Comparison of ENCODE assay signal across 35 cellular contexts in the genomic region with DNA sequence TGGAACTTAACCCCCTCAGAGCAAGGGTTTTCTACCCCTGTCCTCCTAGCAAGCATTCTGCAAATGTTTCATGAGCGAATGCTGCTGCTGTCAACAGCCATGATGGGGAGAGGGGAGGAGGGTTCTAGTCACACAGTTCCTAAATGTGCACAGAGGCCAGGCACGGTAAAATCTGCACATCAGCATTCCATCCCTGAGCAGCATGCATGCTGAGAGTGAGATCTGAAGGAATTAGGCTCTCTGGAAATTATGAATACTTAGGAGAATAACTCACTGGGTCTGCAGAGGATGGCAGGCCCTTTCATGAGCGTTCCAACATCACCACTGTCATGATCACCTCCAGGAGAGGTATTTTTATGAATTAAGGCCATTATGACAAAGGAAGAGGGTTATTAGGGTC. TPM values are rescaled to one million over a fixed set of nuclear protein-coding genes. Genes with fewer than 3 reads are reported as not detected.
"Had no signal": no experiment of that assay in that cellular context is flagged by ENCODE, and none has a peak within 500 bp of the region (broad histone marks: within the 10 kb centered on the region; RNA-seq: fewer than 3 reads in every experiment).

No MANE protein-coding gene starts in this region.

- H3K4me3 ChIP-seq: cardiac muscle cell, MG63, Peyer's patch had no signal

- H3K9me3 Mint-ChIP-seq: activated CD4-positive, alpha-beta memory T cell treated with anti-CD3 and anti-CD28 coated beads, Interleukin-2, amount 10 ng/mL, durations not matched to agents 7 days and 5 days; activated naive CD4-positive, alpha-beta T cell treated with anti-CD3 and anti-CD28 coated beads, Interleukin-2, amount 10 ng/mL, durations not matched to agents 7 days and 5 days; activated naive CD8-positive, alpha-beta T cell treated with anti-CD3 and anti-CD28 coated beads, Interleukin-2, amount 50 U/mL, for 24 hours; central memory CD8-positive, alpha-beta T cell had no signal

- H3K27me3 ChIP-seq: brain microvascular endothelial cell, Peyer's patch had no signal

- H3K4me3 Mint-ChIP-seq: activated CD4-positive, alpha-beta memory T cell treated with anti-CD3 and anti-CD28 coated beads, Interleukin-2, amount 10 ng/mL, durations not matched to agents 7 days and 5 days; activated CD8-positive, alpha-beta memory T cell treated with anti-CD3 and anti-CD28 coated beads, Interleukin-2, amount 10 ng/mL, durations not matched to agents 7 days and 5 days; activated naive CD4-positive, alpha-beta T cell treated with anti-CD3 and anti-CD28 coated beads, Interleukin-2, amount 10 ng/mL, durations not matched to agents 7 days and 5 days; activated naive CD8-positive, alpha-beta T cell; activated naive CD8-positive, alpha-beta T cell treated with anti-CD3 and anti-CD28 coated beads, Interleukin-2, amount 50 U/mL, for 24 hours; central memory CD8-positive, alpha-beta T cell had no signal

- H3K36me3 ChIP-seq: brain microvascular endothelial cell, cardiac muscle cell, MG63, Peyer's patch, WERI-Rb-1 had no signal

- H3K4me1 Mint-ChIP-seq: activated CD4-positive, alpha-beta memory T cell treated with anti-CD3 and anti-CD28 coated beads, Interleukin-2, amount 10 ng/mL, durations not matched to agents 7 days and 5 days; activated CD8-positive, alpha-beta memory T cell treated with anti-CD3 and anti-CD28 coated beads, Interleukin-2, amount 10 ng/mL, durations not matched to agents 7 days and 5 days; activated naive CD4-positive, alpha-beta T cell treated with anti-CD3 and anti-CD28 coated beads, Interleukin-2, amount 10 ng/mL, durations not matched to agents 7 days and 5 days; activated naive CD8-positive, alpha-beta T cell treated with anti-CD3 and anti-CD28 coated beads, Interleukin-2, amount 50 U/mL, for 24 hours; central memory CD8-positive, alpha-beta T cell had no signal

- ATAC-seq: activated CD8-positive, alpha-beta memory T cell treated with anti-CD3 and anti-CD28 coated beads, Interleukin-2, amount 10 ng/mL, durations not matched to agents 7 days and 5 days; activated naive CD8-positive, alpha-beta T cell treated with anti-CD3 and anti-CD28 coated beads, Interleukin-2, amount 50 U/mL, for 24 hours; SK-N-SH treated with all-trans-retinoic acid at 6 μM for 48 hours had no signal

- H3K9me3 ChIP-seq: MG63, Peyer's patch had no signal

- H3K27ac ChIP-seq: brain microvascular endothelial cell, cardiac muscle cell, Peyer's patch, WERI-Rb-1 had no signal

- H3K27ac Mint-ChIP-seq: activated CD4-positive, alpha-beta memory T cell treated with anti-CD3 and anti-CD28 coated beads, Interleukin-2, amount 10 ng/mL, durations not matched to agents 7 days and 5 days; activated CD8-positive, alpha-beta memory T cell treated with anti-CD3 and anti-CD28 coated beads, Interleukin-2, amount 10 ng/mL, durations not matched to agents 7 days and 5 days; activated naive CD4-positive, alpha-beta T cell treated with anti-CD3 and anti-CD28 coated beads, Interleukin-2, amount 10 ng/mL, durations not matched to agents 7 days and 5 days; activated naive CD8-positive, alpha-beta T cell; activated naive CD8-positive, alpha-beta T cell treated with anti-CD3 and anti-CD28 coated beads, Interleukin-2, amount 50 U/mL, for 24 hours had no signal

- H3K4me1 ChIP-seq: Peyer's patch had no signal

- DNase-seq: activated CD4-positive, alpha-beta memory T cell treated with anti-CD3 and anti-CD28 coated beads, Interleukin-2, amount 10 ng/mL, durations not matched to agents 7 days and 5 days; activated CD4-positive, alpha-beta T cell treated with anti-CD3 and anti-CD28 coated beads for 1 hour; activated CD4-positive, alpha-beta T cell treated with anti-CD3 and anti-CD28 coated beads for 48 hours; activated CD4-positive, CD25-positive, alpha-beta regulatory T cell; activated CD8-positive, alpha-beta memory T cell treated with anti-CD3 and anti-CD28 coated beads for 24 hours; activated CD8-positive, alpha-beta memory T cell treated with anti-CD3 and anti-CD28 coated beads, Interleukin-2, amount 10 ng/mL, durations not matched to agents 7 days and 5 days; activated CD8-positive, alpha-beta memory T cell treated with anti-CD3 and anti-CD28 coated beads, Interleukin-2, amount 50 U/mL, for 48 hours; activated effector memory CD4-positive, alpha-beta T cell treated with Interleukin-2 at 50 U/mL for 16 hours; activated naive CD4-positive, alpha-beta T cell treated with anti-CD3 and anti-CD28 coated beads, Interleukin-2, amount 10 ng/mL, durations not matched to agents 7 days and 5 days; activated naive CD8-positive, alpha-beta T cell treated with anti-CD3 and anti-CD28 coated beads, Interleukin-2, amount 50 U/mL, for 24 hours; activated T-cell treated with anti-CD3 and anti-CD28 coated beads, Interleukin-2, amount 50 U/mL, for 48 hours; anterior cingulate cortex; brain microvascular endothelial cell; Kasumi-1; KG1; MG63; NCI-H1105 treated with DMSO at 0.1 percent for 48 hours; NCI-H1436; NCI-H1694; NCI-H1930; NCI-H2081 treated with DMSO at 0.1 percent for 48 hours; NCI-H226; NCI-H524 treated with DMSO at 0.1 percent for 48 hours; Peyer's patch; RPMI8226; SHP77 treated with DMSO at 0.1 percent for 48 hours; T1000; WERI-Rb-1 had no signal

- H3K36me3 Mint-ChIP-seq: activated CD8-positive, alpha-beta memory T cell treated with anti-CD3 and anti-CD28 coated beads, Interleukin-2, amount 10 ng/mL, durations not matched to agents 7 days and 5 days; activated naive CD4-positive, alpha-beta T cell treated with anti-CD3 and anti-CD28 coated beads, Interleukin-2, amount 10 ng/mL, durations not matched to agents 7 days and 5 days; activated naive CD8-positive, alpha-beta T cell had no signal

RNA-seq across cellular contexts. Expression of a gene that starts 2.1 kb away (rescaled TPM):
- total RNA-seq: activated CD4-positive, alpha-beta memory T cell treated with anti-CD3 and anti-CD28 coated beads, Interleukin-2, amount 10 ng/mL, durations not matched to agents 7 days and 5 days; activated CD8-positive, alpha-beta memory T cell treated with anti-CD3 and anti-CD28 coated beads, Interleukin-2, amount 10 ng/mL, durations not matched to agents 7 days and 5 days; cardiac muscle cell; NCI-H460; Peyer's patch; T-helper 1 cell treated with Interleukin-12 subunit alpha and Interleukin-12 subunit beta and Interleukin-4 antibody, amounts not matched to agents 30 ng/mL and 1 ng/mL, for 36 hours; T-helper 2 cell treated with Interferon-gamma antibody and Interleukin-4, amounts not matched to agents 100 ng/mL and 5 ng/mL, for 36 hours had no signal
